In genomic region chr2:237486334-237486818, GRCh38 we compare ENCODE assay signal across 12 cellular contexts. TPM values are rescaled to one million over a fixed set of nuclear protein-coding genes. Genes with fewer than 3 reads are reported as not detected.
A peak's percentile ranks its signal among the peaks of the same experiment; 100 is the strongest.
DNase-seq lines count a peak whose midpoint lies in the region; ATAC-seq and TF ChIP-seq lines count a peak whose summit lies in the region.
"Had no signal": no experiment of that assay in that cellular context is flagged by ENCODE, and none has a peak within 500 bp of the region (broad histone marks: within the 10 kb centered on the region; RNA-seq: fewer than 3 reads in every experiment).

No MANE protein-coding gene starts in this region.

- DNase-seq in left ventricle myocardium inferior = no peak
- no peak for DNase-seq in Right ventricle myocardium inferior (ENCODE audit: missing footprints)
- no peak for DNase-seq in vagina (ENCODE audit: extremely low spot score in 2 of 2)
- DNase-seq in NCI-H1436 (lab: John Stamatoyannopoulos, UW) = no peak
- DNase-seq: activated naive CD4-positive, alpha-beta T cell treated with anti-CD3 and anti-CD28 coated beads, Interleukin-2, amount 10 ng/mL, durations not matched to agents 7 days and 5 days; C1 segment of cervical spinal cord; NCI-H1694; T-helper 1 cell had no signal

- peaks cover 1% of the 10 kb centered on the region for H3K36me3 ChIP-seq in left ventricle myocardium inferior
- no peaks in the 10 kb centered on the region for H3K36me3 ChIP-seq in esophagus (ENCODE audit: control insufficient read depth in 2 of 2, insufficient read depth in 2 of 2, low read length in 1 of 2)
- no peaks in the 10 kb centered on the region for H3K36me3 ChIP-seq in vagina

- H3K9me3 ChIP-seq in left ventricle myocardium inferior (replicated peaks) = peaks cover 8% of the 10 kb centered on the region
- peaks cover 2% of the 10 kb centered on the region in 2 donors for H3K9me3 ChIP-seq in esophagus (ENCODE audit: control insufficient read depth in 2 of 2, insufficient read depth in 1 of 2, low read depth in 1 of 2, low read length in 1 of 2)
- no peaks in the 10 kb centered on the region for H3K9me3 ChIP-seq in vagina

- no peak for TF ChIP-seq CTCF in left ventricle myocardium inferior (IDR thresholded peaks at IDR 0.05; ENCODE audit: borderline replicate concordance)
- no peak for TF ChIP-seq CTCF in nephron (IDR thresholded peaks at IDR 0.05; ENCODE audit: unreplicated experiment in 3 of 3)
- TF ChIP-seq CTCF in vagina (IDR thresholded peaks at IDR 0.05) = no peak

- 8 to 11% methylated on average over 36 of the region's 36 CpGs for WGBS in esophagus, 2 donors

- intact Hi-C loops in left ventricle myocardium inferior (cut with micrococcal nuclease) = no loop called here
- intact Hi-C loops in Right ventricle myocardium inferior (cut with DNase I) = no loop called here
- intact Hi-C loops in vagina (cut with DNase I) = no loop called here

- H3K36me3 Mint-ChIP-seq in nephron (ENCODE audit: low read depth) = no peaks in the 10 kb centered on the region
- H3K36me3 Mint-ChIP-seq: activated naive CD4-positive, alpha-beta T cell treated with anti-CD3 and anti-CD28 coated beads, Interleukin-2, amount 10 ng/mL, durations not matched to agents 7 days and 5 days had no signal

- H3K4me3 Mint-ChIP-seq in nephron = peak overlapping the region; percentile 75 to 81 (median 77)
- H3K4me3 Mint-ChIP-seq: activated naive CD4-positive, alpha-beta T cell treated with anti-CD3 and anti-CD28 coated beads, Interleukin-2, amount 10 ng/mL, durations not matched to agents 7 days and 5 days had no signal

- H3K4me1 Mint-ChIP-seq in nephron = peaks cover 11% of the 10 kb centered on the region
- H3K4me1 Mint-ChIP-seq: activated naive CD4-positive, alpha-beta T cell treated with anti-CD3 and anti-CD28 coated beads, Interleukin-2, amount 10 ng/mL, durations not matched to agents 7 days and 5 days had no signal

- ATAC-seq in Right ventricle myocardium inferior (no peak), GM21576 (IDR thresholded peaks at IDR 0.05; ENCODE audit: unreplicated experiment) (no peak), HG02623 (IDR thresholded peaks at IDR 0.05; ENCODE audit: unreplicated experiment) (no peak)

- H3K27me3 Mint-ChIP-seq in nephron (ENCODE audit: low read depth) = peaks cover 82% of the 10 kb centered on the region

- H3K27ac Mint-ChIP-seq in nephron = no peak overlapping the region
- H3K27ac Mint-ChIP-seq: activated naive CD4-positive, alpha-beta T cell treated with anti-CD3 and anti-CD28 coated beads, Interleukin-2, amount 10 ng/mL, durations not matched to agents 7 days and 5 days had no signal

- H3K27ac ChIP-seq in left ventricle myocardium inferior (replicated peaks) = peak overlapping the region; percentile 91
- no peak overlapping the region for H3K27ac ChIP-seq in esophagus (ENCODE audit: low read depth in 2 of 2, low read length in 1 of 2)
- peak overlapping the region; percentile 92 for H3K27ac ChIP-seq in vagina

- H3K4me1 ChIP-seq in left ventricle myocardium inferior (peaks cover 69% of the 10 kb centered on the region), esophagus (ENCODE audit: control insufficient read depth in 2 of 2, insufficient read depth in 2 of 2, low read length in 1 of 2) (peaks cover 6 to 24% of the 10 kb centered on the region in 2 donors), vagina (peaks cover 73% of the 10 kb centered on the region)

- H3K9me3 Mint-ChIP-seq in nephron = peaks cover 19% of the 10 kb centered on the region

- TF ChIP-seq POLR2A in vagina (IDR thresholded peaks at IDR 0.05) = peak in 1 of 2 donors; percentile 12

- peaks cover 39% of the 10 kb centered on the region for H3K27me3 ChIP-seq in left ventricle myocardium inferior (ENCODE audit: low read depth)
- no peaks in the 10 kb centered on the region for H3K27me3 ChIP-seq in esophagus (ENCODE audit: control insufficient read depth in 1 of 2, insufficient read depth in 2 of 2, low read length in 2 of 2)
- no peaks in the 10 kb centered on the region for H3K27me3 ChIP-seq in vagina

- H3K4me3 ChIP-seq in left ventricle myocardium inferior = peak overlapping the region; percentile 77
- peak overlapping the region; percentile 46 to 53 for H3K4me3 ChIP-seq in esophagus (ENCODE audit: low read depth in 1 of 2, low read length in 2 of 2)
- peak overlapping the region; percentile 52 to 58 for H3K4me3 ChIP-seq in vagina

RNA-seq across cellular contexts. Expression of gene MLPH, which starts 0.7 kb away (rescaled TPM):
- 73.5 TPM for total RNA-seq in left ventricle myocardium inferior
- total RNA-seq in Right ventricle myocardium inferior = 79.0 TPM
- 1 to 10 TPM; 3.4 to 4.4 TPM for polyA plus RNA-seq in esophagus
- total RNA-seq in vagina = 34.6 TPM

Comparison
In these comparisons a context has a peak if more than half of its experiments do, and no peak if none do; other contexts are left out.
1. H3K27ac ChIP-seq: peak in left ventricle myocardium inferior (single experiment) and vagina (single experiment); none in esophagus (0 of 2).
2. Peak in every context shown above with its lines, with median percentiles within 50 percentile points of each other: H3K4me3 ChIP-seq.